In genomic region chr6:134663356-134663755, GRCh38 we compare ENCODE assay signal across 35 cellular contexts.
"Had no signal": no experiment of that assay in that cellular context is flagged by ENCODE, and none has a peak within 500 bp of the region (broad histone marks: within the 10 kb centered on the region; RNA-seq: fewer than 3 reads in every experiment).

No MANE protein-coding gene starts in this region.

- H3K4me3 Mint-ChIP-seq: activated B cell treated with CpG ODN at 0.5 μM for 24 hours; activated CD4-positive, alpha-beta memory T cell treated with anti-CD3 and anti-CD28 coated beads for 36 hours; activated naive CD4-positive, alpha-beta T cell treated with anti-CD3 and anti-CD28 coated beads for 36 hours; activated T-cell treated with anti-CD3 and anti-CD28 coated beads, Interleukin-2, amount 50 U/mL, for 4 hours; activated T-helper 1 cell treated with anti-CD3 and anti-CD28 coated beads, Interleukin-12 subunit alpha, Interleukin-12 subunit beta, Interleukin-2, Interleukin-4 antibody, amounts not matched to agents 30 ng/mL and 10 ng/mL and 1 ng/mL, durations not matched to agents 14 hours and 24 hours and 36 hours had no signal

- H3K27ac ChIP-seq: adrenal gland, body of pancreas, breast epithelium, Peyer's patch, VCaP had no signal

- ATAC-seq: activated naive CD4-positive, alpha-beta T cell treated with anti-CD3 and anti-CD28 coated beads, Interleukin-2, amount 50 U/mL, for 72 hours; activated T-cell treated with anti-CD3 and anti-CD28 coated beads, Interleukin-2, amount 50 U/mL, for 4 hours; body of pancreas; PC-3 had no signal

- H3K9me3 Mint-ChIP-seq: activated B cell treated with CpG ODN at 0.5 μM for 24 hours; activated CD4-positive, alpha-beta memory T cell treated with anti-CD3 and anti-CD28 coated beads for 36 hours; activated naive CD4-positive, alpha-beta T cell treated with anti-CD3 and anti-CD28 coated beads for 36 hours; activated naive CD4-positive, alpha-beta T cell treated with anti-CD3 and anti-CD28 coated beads, Interleukin-2, amount 50 U/mL, for 72 hours; activated T-cell treated with anti-CD3 and anti-CD28 coated beads, Interleukin-2, amount 50 U/mL, for 4 hours; activated T-helper 1 cell treated with anti-CD3 and anti-CD28 coated beads, Interleukin-12 subunit alpha, Interleukin-12 subunit beta, Interleukin-2, Interleukin-4 antibody, amounts not matched to agents 30 ng/mL and 10 ng/mL and 1 ng/mL, durations not matched to agents 14 hours and 24 hours and 36 hours had no signal

- H3K4me1 ChIP-seq: adrenal gland, body of pancreas, breast epithelium, Peyer's patch had no signal

- H3K36me3 Mint-ChIP-seq: activated CD4-positive, alpha-beta memory T cell treated with anti-CD3 and anti-CD28 coated beads for 36 hours; activated naive CD4-positive, alpha-beta T cell treated with anti-CD3 and anti-CD28 coated beads, Interleukin-2, amount 50 U/mL, for 72 hours had no signal

- H3K9me3 ChIP-seq: adrenal gland, body of pancreas, breast epithelium, Peyer's patch had no signal

- DNase-seq: activated B cell treated with CpG ODN at 0.5 μM for 24 hours; activated CD4-positive, alpha-beta memory T cell treated with anti-CD3 and anti-CD28 coated beads for 36 hours; activated CD4-positive, alpha-beta T cell treated with anti-CD3 and anti-CD28 coated beads for 4 hours; activated CD4-positive, alpha-beta T cell treated with anti-CD3 and anti-CD28 coated beads, Interleukin-2, amount 50 U/mL, for 1 hour; activated CD4-positive, CD25-positive, alpha-beta regulatory T cell treated with anti-CD3 and anti-CD28 coated beads, Interleukin-2, amount 50 U/mL, for 72 hours; activated CD8-positive, alpha-beta memory T cell treated with anti-CD3 and anti-CD28 coated beads, Interleukin-2, amount 50 U/mL, for 4 hours; activated gamma-delta T cell treated with Interleukin-2 at 50 U/mL for 16 hours; activated naive CD4-positive, alpha-beta T cell treated with anti-CD3 and anti-CD28 coated beads for 36 hours; activated T-cell treated with anti-CD3 and anti-CD28 coated beads for 4 hours; activated T-cell treated with anti-CD3 and anti-CD28 coated beads, Interleukin-2, amount 50 U/mL, for 4 hours; adrenal gland; body of pancreas; central memory CD4-positive, alpha-beta T cell; NCI-H1048; NCI-H1105 treated with DMSO at 0.1 percent for 48 hours; NCI-H1436; NCI-H1694; NCI-H1930; NCI-H2081 treated with DMSO at 0.1 percent for 48 hours; NCI-H345; NCI-H524 treated with DMSO at 0.1 percent for 48 hours; NK-92 treated with Interleukin-12 subunit alpha and Interleukin-12 subunit beta, amount 100 ng/mL, for 24 hours; PC-3; Peyer's patch; RPMI8226; SIG-M5; SW 1271; T-helper 1 cell; T-helper 2 cell; T-helper 9 cell had no signal

- H3K4me1 Mint-ChIP-seq: activated B cell treated with CpG ODN at 0.5 μM for 24 hours had no signal

- FAIRE-seq: astrocyte had no signal

- H3K36me3 ChIP-seq: adrenal gland, breast epithelium, Peyer's patch had no signal

- H3K27ac Mint-ChIP-seq: activated B cell treated with CpG ODN at 0.5 μM for 24 hours; activated CD4-positive, alpha-beta memory T cell treated with anti-CD3 and anti-CD28 coated beads for 36 hours; activated naive CD4-positive, alpha-beta T cell treated with anti-CD3 and anti-CD28 coated beads for 36 hours; activated naive CD4-positive, alpha-beta T cell treated with anti-CD3 and anti-CD28 coated beads, Interleukin-2, amount 50 U/mL, for 72 hours; activated T-helper 1 cell treated with anti-CD3 and anti-CD28 coated beads, Interleukin-12 subunit alpha, Interleukin-12 subunit beta, Interleukin-2, Interleukin-4 antibody, amounts not matched to agents 30 ng/mL and 10 ng/mL and 1 ng/mL, durations not matched to agents 14 hours and 24 hours and 36 hours had no signal

- H3K27me3 ChIP-seq: adrenal gland, body of pancreas, breast epithelium, Peyer's patch had no signal

- H3K4me3 ChIP-seq: adrenal gland, body of pancreas, breast epithelium, Peyer's patch had no signal

- H3K27me3 Mint-ChIP-seq: activated B cell treated with CpG ODN at 0.5 μM for 24 hours; activated CD4-positive, alpha-beta memory T cell treated with anti-CD3 and anti-CD28 coated beads for 36 hours had no signal
